Comparison of ENCODE assay signal across 26 cellular contexts in the genomic region with DNA sequence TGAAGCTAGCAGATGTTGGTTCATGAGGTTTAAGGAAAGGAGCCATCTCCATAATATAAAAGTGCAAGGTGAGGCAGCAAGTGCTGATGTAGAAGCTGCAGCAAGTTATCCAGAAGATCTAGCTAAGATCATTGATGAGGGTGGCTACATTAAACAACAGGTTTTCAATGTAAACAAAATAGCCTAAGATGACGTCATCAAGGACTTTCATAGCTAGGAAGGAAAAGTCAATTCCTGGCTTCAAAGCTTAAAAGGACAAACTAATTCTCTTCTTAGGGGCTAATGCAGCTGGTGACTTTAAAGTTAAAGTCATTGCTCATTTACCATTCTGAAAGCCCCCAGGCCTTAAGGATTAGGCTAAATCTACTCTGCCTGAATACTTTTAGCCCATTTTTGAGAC.
"Had no signal": no experiment of that assay in that cellular context is flagged by ENCODE, and none has a peak within 500 bp of the region (broad histone marks: within the 10 kb centered on the region; RNA-seq: fewer than 3 reads in every experiment).

No MANE protein-coding gene starts in this region.

- FAIRE-seq: islet of Langerhans, keratinocyte had no signal

- H3K36me3 ChIP-seq: esophagus squamous epithelium, gastrocnemius medialis, heart right ventricle, left lung, lower lobe of right lung had no signal

- ATAC-seq: esophagus mucosa; gastrocnemius medialis; heart right ventricle; left cardiac atrium; left lung; left ventricle myocardium superior; lower lobe of right lung; mucosa of descending colon; naive thymus-derived CD8-positive, alpha-beta T cell had no signal

- H3K4me1 ChIP-seq: heart right ventricle, left lung, lower lobe of right lung had no signal

- H3K27ac ChIP-seq: coronary artery, dorsolateral prefrontal cortex, epithelial cell of prostate, esophagus squamous epithelium, heart right ventricle, left lung, lower lobe of right lung had no signal

- DNase-seq: dermis blood vessel endothelial cell; dorsolateral prefrontal cortex; effector CD4-positive, alpha-beta T cell; effector memory CD4-positive, alpha-beta T cell; erythroblast; esophagus squamous epithelium; foreskin fibroblast; foreskin melanocyte; gastrocnemius medialis; glutamatergic neuron; head of caudate nucleus; heart right ventricle; hippocampal formation; left cardiac atrium; left lung; left ventricle myocardium superior; lower lobe of right lung; mesenchymal stem cell; mucosa of descending colon; naive B cell; naive thymus-derived CD8-positive, alpha-beta T cell had no signal

- H3K4me3 ChIP-seq: coronary artery, dorsolateral prefrontal cortex, esophagus squamous epithelium, gastrocnemius medialis, heart right ventricle, left lung, lower lobe of right lung, mucosa of descending colon had no signal

- H3K9me3 ChIP-seq: gastrocnemius medialis, left lung, lower lobe of right lung, mucosa of descending colon had no signal

- H3K27me3 ChIP-seq: esophagus squamous epithelium, gastrocnemius medialis, heart right ventricle, left lung had no signal
